In the genomic region with DNA sequence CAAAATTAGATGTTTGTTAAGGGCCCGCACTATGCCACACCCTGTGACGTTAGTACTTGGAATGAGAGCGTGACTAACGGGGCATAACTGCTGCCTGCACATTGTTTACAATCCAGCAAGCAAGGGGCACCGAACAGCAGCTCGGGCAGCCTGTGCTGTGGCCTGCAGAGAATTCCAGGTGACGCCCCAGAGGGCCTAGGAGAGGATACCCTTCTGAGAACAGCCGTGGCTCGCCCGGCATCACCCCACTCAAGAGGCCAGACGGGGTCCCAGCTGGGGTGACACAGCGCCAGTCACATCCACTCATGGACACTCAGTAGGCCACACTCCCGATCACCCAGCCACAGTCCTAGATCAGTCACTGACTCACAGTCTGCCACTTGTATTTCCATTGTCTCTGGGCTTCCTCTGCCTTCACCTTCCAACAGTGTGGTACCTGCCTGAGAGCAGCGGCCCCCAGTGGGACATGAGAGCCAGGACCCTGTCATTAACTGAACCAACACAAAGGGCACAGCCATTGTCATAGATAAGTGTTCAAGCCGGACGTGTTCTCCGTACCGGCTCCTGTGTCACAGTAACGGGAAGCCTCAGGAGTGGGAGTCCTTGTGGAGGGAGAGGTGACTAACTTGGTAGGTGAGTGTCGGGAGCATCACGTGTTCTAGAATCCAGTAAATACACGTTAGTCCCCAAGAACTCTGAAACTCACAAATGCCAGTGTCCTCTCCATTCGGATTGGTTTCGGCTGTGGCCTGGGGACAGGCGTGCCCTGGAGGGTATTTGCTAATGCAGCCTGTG, we compare ENCODE assay signal across 10 cellular contexts. TPM values are rescaled to one million over a fixed set of nuclear protein-coding genes. Genes with fewer than 3 reads are reported as not detected.
DNase-seq lines count a peak whose midpoint lies in the region; ATAC-seq and TF ChIP-seq lines count a peak whose summit lies in the region.
"Had no signal": no experiment of that assay in that cellular context is flagged by ENCODE, and none has a peak within 500 bp of the region (broad histone marks: within the 10 kb centered on the region; RNA-seq: fewer than 3 reads in every experiment).

No MANE protein-coding gene starts in this region.

- CTCF ChIA-PET in activated CD4-positive, alpha-beta memory T cell treated with anti-CD3 and anti-CD28 coated beads, Interleukin-2, amount 10 ng/mL, durations not matched to agents 7 days and 5 days (lab: Charles Lee): no interaction called here

- H3K79me2 ChIP-seq in fibroblast of lung (ENCODE audit: control insufficient read depth, insufficient read depth, low read length): no peaks in the 10 kb centered on the region

- H3K27ac Mint-ChIP-seq in activated CD4-positive, alpha-beta memory T cell treated with anti-CD3 and anti-CD28 coated beads, Interleukin-2, amount 10 ng/mL, durations not matched to agents 7 days and 5 days: no peak overlapping the region

- peaks cover 49% of the 10 kb centered on the region for H3K36me3 Mint-ChIP-seq in activated CD4-positive, alpha-beta memory T cell treated with anti-CD3 and anti-CD28 coated beads, Interleukin-2, amount 10 ng/mL, durations not matched to agents 7 days and 5 days (ENCODE audit: low read depth)

- no peak overlapping the region for H3K4me3 Mint-ChIP-seq in activated CD4-positive, alpha-beta memory T cell treated with anti-CD3 and anti-CD28 coated beads, Interleukin-2, amount 10 ng/mL, durations not matched to agents 7 days and 5 days

- POLR2A ChIA-PET in activated CD4-positive, alpha-beta memory T cell treated with anti-CD3 and anti-CD28 coated beads, Interleukin-2, amount 10 ng/mL, durations not matched to agents 7 days and 5 days (lab: Charles Lee): no interaction called here

- WGBS in psoas muscle, 3 donors: 62 to 73% (median 66%) methylated on average over 25 of the region's 25 CpGs

- H3K4me2 ChIP-seq in fibroblast of lung (ENCODE audit: extremely low read depth, insufficient read depth, low read length): no peak overlapping the region

- no peaks in the 10 kb centered on the region for H4K20me1 ChIP-seq in fibroblast of lung (ENCODE audit: control insufficient read depth, extremely low read depth, insufficient read depth, low read length)

- H3K27me3 Mint-ChIP-seq in activated CD4-positive, alpha-beta memory T cell treated with anti-CD3 and anti-CD28 coated beads, Interleukin-2, amount 10 ng/mL, durations not matched to agents 7 days and 5 days: no peaks in the 10 kb centered on the region

- H3K27ac ChIP-seq in fibroblast of lung (ENCODE audit: insufficient read depth, low read length): peak overlapping the region; percentile 80
- peak overlapping the region; percentile 48 for H3K27ac ChIP-seq in psoas muscle

- TF ChIP-seq CTCF in fibroblast of lung (conservative IDR thresholded peaks at IDR 0.05 in 1 of 2, IDR thresholded peaks at IDR 0.05 in 1 of 2; ENCODE audit: low read depth in 1 of 2, low read length in 2 of 2) (no peak), psoas muscle (IDR thresholded peaks at IDR 0.05) (no peak)

- ATAC-seq in psoas muscle (peak; percentile 47 to 86 (median 80)), GM19395 (IDR thresholded peaks at IDR 0.05; ENCODE audit: unreplicated experiment) (no peak), GM21526 (IDR thresholded peaks at IDR 0.05; ENCODE audit: low FRiP score, unreplicated experiment) (no peak)
- ATAC-seq: esophagus mucosa had no signal

- no peaks in the 10 kb centered on the region for H3K9me3 ChIP-seq in fibroblast of lung (ENCODE audit: control insufficient read depth, insufficient read depth, low read depth, low read length)
- H3K9me3 ChIP-seq in psoas muscle: no peaks in the 10 kb centered on the region
- H3K9me3 ChIP-seq: tibial artery had no signal

- peaks cover 12% of the 10 kb centered on the region for H3K9me3 Mint-ChIP-seq in activated CD4-positive, alpha-beta memory T cell treated with anti-CD3 and anti-CD28 coated beads, Interleukin-2, amount 10 ng/mL, durations not matched to agents 7 days and 5 days

- H3K4me1 ChIP-seq in fibroblast of lung (ENCODE audit: control insufficient read depth, extremely low read depth, insufficient read depth, low read length) (peaks cover 2% of the 10 kb centered on the region), psoas muscle (peaks cover 6% of the 10 kb centered on the region)

- H3K27me3 ChIP-seq in fibroblast of lung (ENCODE audit: control insufficient read depth, insufficient read depth, low read length) (no peaks in the 10 kb centered on the region), psoas muscle (ENCODE audit: insufficient read depth in 3 of 3, low read length in 2 of 3) (no peaks in the 10 kb centered on the region)
- H3K27me3 ChIP-seq: tibial artery had no signal

- intact Hi-C loops in psoas muscle (cut with DNase I): no loop called here

- H3K36me3 ChIP-seq in fibroblast of lung (ENCODE audit: control insufficient read depth, insufficient read depth, low read length) (peaks cover 3% of the 10 kb centered on the region), psoas muscle (ENCODE audit: insufficient read depth in 1 of 2, low read depth in 1 of 2) (peaks cover 0 to 10% of the 10 kb centered on the region in 2 donors)

- no peak overlapping the region for H2AFZ ChIP-seq in fibroblast of lung (ENCODE audit: low read length)

- H3K4me1 Mint-ChIP-seq in activated CD4-positive, alpha-beta memory T cell treated with anti-CD3 and anti-CD28 coated beads, Interleukin-2, amount 10 ng/mL, durations not matched to agents 7 days and 5 days: peaks cover 3% of the 10 kb centered on the region

- no peak overlapping the region for H3K9ac ChIP-seq in fibroblast of lung (ENCODE audit: insufficient read depth, low read length)

- peak; percentile 93 for DNase-seq in EH (ENCODE audit: low read depth)
- peak; percentile 51 for DNase-seq in NCI-H2227 treated with DMSO at 0.1 percent for 48 hours (lab: John Stamatoyannopoulos, UW)
- peak; percentile 77 to 87 for DNase-seq in fibroblast of lung (ENCODE audit: low read depth in 2 of 2)
- DNase-seq in psoas muscle: peak in 1 of 2 donors; percentile 17
- DNase-seq in NCI-H128 (lab: John Stamatoyannopoulos, UW; ENCODE audit: unreplicated experiment): no peak
- no peak for DNase-seq in activated CD4-positive, alpha-beta memory T cell treated with anti-CD3 and anti-CD28 coated beads, Interleukin-2, amount 10 ng/mL, durations not matched to agents 7 days and 5 days
- DNase-seq: tibial artery had no signal

- H3K4me3 ChIP-seq in fibroblast of lung (replicated peaks in 1 of 4; ENCODE audit: control extremely low read depth in 1 of 4, insufficient read depth in 1 of 4, low read depth in 3 of 4, low read length in 4 of 4) (no peak overlapping the region), psoas muscle (no peak overlapping the region)
- H3K4me3 ChIP-seq: tibial artery had no signal

RNA-seq across cellular contexts. Expression of a gene that starts 7.5 kb away (rescaled TPM):
- total RNA-seq in fibroblast of lung (9.0 and 16.2 TPM in 2 replicates), psoas muscle (10 to 100 TPM in 1 of 4 donors, 1 to 10 TPM in 3; 4.8 to 10.3 (median 8.8) TPM)
- polyA plus RNA-seq in fibroblast of lung (4.7 and 4.8 TPM in 2 replicates), psoas muscle (10 to 100 TPM in 1 of 3 donors, 1 to 10 TPM in 2; 3.8 to 29.0 (median 8.7) TPM)
- 4.5 and 5.4 TPM in 2 replicates for polyA plus RNA-seq in fibroblast of lung (2012)
- polyA minus RNA-seq in fibroblast of lung (ENCODE audit: low replicate concordance): 3.5 and 3.8 TPM in 2 replicates
- total RNA-seq in activated CD4-positive, alpha-beta memory T cell treated with anti-CD3 and anti-CD28 coated beads, Interleukin-2, amount 10 ng/mL, durations not matched to agents 7 days and 5 days: 10 to 100 TPM; 18.0 to 19.9 TPM

Comparison
In these comparisons a context has a peak if more than half of its experiments do, and no peak if none do; other contexts are left out.
1. DNase-seq: peak in EH (single experiment), NCI-H2227 treated with DMSO at 0.1 percent for 48 hours (single experiment) and fibroblast of lung (2 of 2); none in NCI-H128 (single experiment) and activated CD4-positive, alpha-beta memory T cell treated with anti-CD3 and anti-CD28 coated beads, Interleukin-2, amount 10 ng/mL, durations not matched to agents 7 days and 5 days (single experiment).
2. ATAC-seq: peak in psoas muscle (4 of 4); none in GM19395 (single experiment) and GM21526 (single experiment).